21 cellular contexts compared by ENCODE assay signal in the genomic region with DNA sequence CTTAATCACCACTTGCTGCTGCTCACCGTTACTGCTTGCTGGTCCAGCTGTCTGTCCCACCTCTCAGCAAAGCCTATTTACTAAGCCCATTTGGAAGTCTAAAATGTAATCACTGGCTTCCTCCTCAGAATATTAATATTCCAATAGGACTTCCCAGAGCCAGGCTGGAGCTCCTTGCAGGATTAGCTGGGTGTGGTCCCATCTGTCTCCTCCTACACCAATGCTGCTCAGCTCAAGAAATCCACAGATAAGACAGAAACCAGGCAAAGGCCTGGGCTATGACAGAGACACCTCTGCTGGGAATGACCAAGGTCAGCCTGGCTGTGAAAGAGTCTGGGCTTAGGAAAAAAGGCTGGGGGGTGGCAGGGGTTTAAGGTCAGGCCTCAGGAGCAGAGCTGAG.
"Had no signal": no experiment of that assay in that cellular context is flagged by ENCODE, and none has a peak within 500 bp of the region (broad histone marks: within the 10 kb centered on the region; RNA-seq: fewer than 3 reads in every experiment).

No MANE protein-coding gene starts in this region.

- DNase-seq: dermis blood vessel endothelial cell; esophagus squamous epithelium; foreskin fibroblast; hippocampal formation; left colon; left ventricle myocardium superior; mesenchymal stem cell; naive thymus-derived CD4-positive, alpha-beta T cell; nephron progenitor cell; psoas muscle; retina; right lobe of liver; spleen; stimulated activated CD4-positive, alpha-beta T cell treated with anti-CD3 and anti-CD28 coated beads, Interleukin-15, amount 100 ng/mL, for 24 hours; stimulated activated CD4-positive, alpha-beta T cell treated with anti-CD3 and anti-CD28 coated beads, Interleukin-1b, Interleukin-23, amount 100 ng/mL, for 48 hours; stimulated activated CD4-positive, alpha-beta T cell treated with anti-CD3 and anti-CD28 coated beads, Interleukin-4, amount 100 ng/mL, for 24 hours; stimulated activated naive CD8-positive, alpha-beta T cell treated with anti-CD3 and anti-CD28 coated beads, Interleukin-15, amount 100 ng/mL, for 72 hours; testis; upper lobe of right lung had no signal

- ATAC-seq: gastroesophageal sphincter; naive thymus-derived CD4-positive, alpha-beta T cell; psoas muscle; stimulated activated memory B cell treated with anti-CD40 and anti-IgM and Interleukin-4, amounts not matched to agents 10 μg/mL and 1 μg/mL and 100 μg/mL, for 72 hours; stimulated activated naive CD8-positive, alpha-beta T cell treated with anti-CD3 and anti-CD28 coated beads, Interleukin-15, amount 100 ng/mL, for 72 hours had no signal

- H3K27ac Mint-ChIP-seq: naive thymus-derived CD4-positive, alpha-beta T cell; nephron progenitor cell; stimulated activated memory B cell treated with anti-CD40 and anti-IgM and Interleukin-4, amounts not matched to agents 10 μg/mL and 1 μg/mL and 100 μg/mL, for 72 hours; stimulated activated naive CD8-positive, alpha-beta T cell treated with anti-CD3 and anti-CD28 coated beads, Interleukin-15, amount 100 ng/mL, for 72 hours had no signal

- H3K4me3 Mint-ChIP-seq: naive thymus-derived CD4-positive, alpha-beta T cell; nephron progenitor cell; stimulated activated memory B cell treated with anti-CD40 and anti-IgM and Interleukin-4, amounts not matched to agents 10 μg/mL and 1 μg/mL and 100 μg/mL, for 72 hours; stimulated activated naive CD8-positive, alpha-beta T cell treated with anti-CD3 and anti-CD28 coated beads, Interleukin-15, amount 100 ng/mL, for 72 hours had no signal

- H3K4me1 Mint-ChIP-seq: stimulated activated naive CD8-positive, alpha-beta T cell treated with anti-CD3 and anti-CD28 coated beads, Interleukin-15, amount 100 ng/mL, for 72 hours had no signal

- H3K36me3 Mint-ChIP-seq: naive thymus-derived CD4-positive, alpha-beta T cell; stimulated activated memory B cell treated with anti-CD40 and anti-IgM and Interleukin-4, amounts not matched to agents 10 μg/mL and 1 μg/mL and 100 μg/mL, for 72 hours had no signal
